Comparison of ENCODE assay signal across 8 cellular contexts in the genomic region with DNA sequence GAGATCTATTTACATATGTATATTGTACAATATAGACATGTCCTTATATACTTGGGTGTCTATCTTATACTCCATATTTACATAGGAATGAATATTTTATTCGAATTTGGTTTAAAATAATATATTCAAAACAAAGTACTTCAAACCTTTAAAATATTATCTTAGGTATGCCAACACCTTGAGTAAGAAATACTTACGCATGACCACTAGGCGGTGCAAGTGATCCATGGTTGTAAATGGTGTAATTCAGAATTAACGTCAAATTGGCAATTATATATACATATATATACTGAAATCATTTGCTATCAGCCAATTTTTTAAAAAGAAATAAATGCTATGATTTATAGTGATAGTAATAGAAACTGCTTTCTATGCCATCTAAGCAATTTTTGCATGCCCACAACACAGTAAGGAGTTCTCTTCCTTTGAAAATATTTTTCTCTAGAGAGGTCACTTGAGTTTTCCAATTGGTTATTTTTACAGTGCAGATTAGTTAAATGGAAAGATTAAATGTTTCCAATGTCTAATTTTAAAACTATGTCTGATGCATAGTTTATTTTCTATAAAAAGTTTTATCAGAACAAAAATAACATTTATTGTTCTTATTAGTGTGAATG. TPM values are rescaled to one million over a fixed set of nuclear protein-coding genes. Genes with fewer than 3 reads are reported as not detected.
DNase-seq lines count a peak whose midpoint lies in the region; ATAC-seq, FAIRE-seq and TF ChIP-seq lines count a peak whose summit lies in the region.

No MANE protein-coding gene starts in this region.

- no peaks in the 10 kb centered on the region for H3K36me3 ChIP-seq in small intestine (ENCODE audit: control insufficient read depth in 2 of 2, insufficient read depth in 2 of 2, low read length in 2 of 2)

- H3K9me3 ChIP-seq in small intestine (ENCODE audit: control insufficient read depth, low read depth), result no peaks in the 10 kb centered on the region

- H3K27ac ChIP-seq in small intestine (ENCODE audit: low read depth in 1 of 2, low read length in 1 of 2), result no peak overlapping the region

- FAIRE-seq in small intestine (lab: Jason Lieb, UNC), result peak; percentile 76

- H3K27me3 ChIP-seq in small intestine (ENCODE audit: control insufficient read depth in 2 of 2, insufficient read depth in 2 of 2, low read length in 2 of 2), result no peaks in the 10 kb centered on the region

- no peaks in the 10 kb centered on the region for H3K4me1 ChIP-seq in small intestine (ENCODE audit: control insufficient read depth in 2 of 2, insufficient read depth in 1 of 2, low read depth in 1 of 2, low read length in 1 of 2)

- 0 to 2% (median 1%) methylated on average over 4 of the region's 4 CpGs for WGBS in small intestine, 3 donors

- ATAC-seq in HG02571 (IDR thresholded peaks at IDR 0.05; ENCODE audit: unreplicated experiment) (peak; percentile 32), GM18909 (IDR thresholded peaks at IDR 0.05; ENCODE audit: poor library complexity, unreplicated experiment) (no peak), GM18873 (IDR thresholded peaks at IDR 0.05; ENCODE audit: low FRiP score, unreplicated experiment) (no peak)

- peak; percentile 35 for DNase-seq in Daoy (ENCODE audit: low read depth)
- DNase-seq in NCI-H510A (lab: John Stamatoyannopoulos, UW), result peak; percentile 4
- DNase-seq in activated CD8-positive, alpha-beta memory T cell treated with anti-CD3 and anti-CD28 coated beads, Interleukin-2, amount 50 U/mL, for 24 hours (ENCODE audit: extremely low read depth), result peak; percentile 13
- peak; percentile 76 for DNase-seq in fibroblast of the aortic adventitia (ENCODE audit: low read depth)
- DNase-seq in small intestine, result peak; percentile 51

- peak; percentile 84 for TF ChIP-seq CTCF in fibroblast of the aortic adventitia (IDR thresholded peaks at IDR 0.05; ENCODE audit: insufficient read depth, low read length)

- H3K4me3 ChIP-seq in fibroblast of the aortic adventitia (ENCODE audit: low read depth, low read length) (no peak overlapping the region), small intestine (ENCODE audit: low read depth in 1 of 2, low read length in 2 of 2) (no peak overlapping the region)

RNA-seq across cellular contexts. Expression of a gene that starts 37.5 kb away (rescaled TPM):
- total RNA-seq in Daoy (2014; rRNA removed; shearing (Covaris generic)), result 14.3 and 16.6 TPM in 2 replicates
- 35.2 and 178 TPM in 2 replicates for total RNA-seq in fibroblast of the aortic adventitia (ENCODE audit: low replicate concordance)
- polyA plus RNA-seq in small intestine, result 10 to 100 TPM; 15.4 to 20.6 (median 17.3) TPM

Comparison
In these comparisons a context has a peak if more than half of its experiments do, and no peak if none do; other contexts are left out.
1. DNase-seq: peak in every context shown above with its lines; median percentile 76 in fibroblast of the aortic adventitia; 51 in small intestine; 35 in Daoy; 13 in activated CD8-positive, alpha-beta memory T cell treated with anti-CD3 and anti-CD28 coated beads, Interleukin-2, amount 50 U/mL, for 24 hours; 4 in NCI-H510A.